29 cellular contexts compared by ENCODE assay signal in the genomic region with DNA sequence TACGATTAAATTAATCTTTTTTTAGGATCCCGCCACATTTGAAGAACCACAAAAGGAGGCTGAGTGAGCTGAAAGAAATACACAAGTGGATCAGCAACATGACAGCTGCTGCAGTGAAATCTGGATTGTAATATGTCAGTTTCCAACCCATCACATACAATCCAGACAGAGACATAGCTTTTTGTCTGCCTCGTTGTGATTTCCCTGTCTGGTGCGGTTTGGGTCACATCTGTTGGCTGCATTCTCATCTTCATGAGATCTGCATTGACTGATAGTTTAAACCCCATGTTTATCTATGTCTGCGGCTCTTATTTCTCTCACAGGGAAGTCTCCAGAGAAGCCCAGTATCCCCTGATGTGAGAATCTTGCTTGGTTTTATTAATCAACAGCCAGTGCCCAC.
A peak's percentile ranks its signal among the peaks of the same experiment; 100 is the strongest.
DNase-seq lines count a peak whose midpoint lies in the region; ATAC-seq and TF ChIP-seq lines count a peak whose summit lies in the region.
"Had no signal": no experiment of that assay in that cellular context is flagged by ENCODE, and none has a peak within 500 bp of the region (broad histone marks: within the 10 kb centered on the region; RNA-seq: fewer than 3 reads in every experiment).

No MANE protein-coding gene starts in this region.

- H3K27me3 ChIP-seq in neuronal stem cell (ENCODE audit: control insufficient read depth in 3 of 3, insufficient read depth in 3 of 3, low read depth in 1 of 3, low read length in 3 of 3) (no peaks in the 10 kb centered on the region), HAP-1 (ENCODE audit: low read depth) (no peaks in the 10 kb centered on the region), heart right ventricle (no peaks in the 10 kb centered on the region)
- H3K27me3 ChIP-seq in CD8-positive, alpha-beta memory T cell (ENCODE audit: insufficient read depth, low read length, poor library complexity, severe bottlenecking), result no peaks in the 10 kb centered on the region
- H3K27me3 ChIP-seq: adrenal gland, BE2C, colonic mucosa had no signal

- H4K8ac ChIP-seq in neuronal stem cell (ENCODE audit: low read depth, low read length), result no peak overlapping the region

- H3K9me3 ChIP-seq in neuronal stem cell (replicated peaks in 1 of 2; ENCODE audit: control insufficient read depth in 2 of 2, insufficient read depth in 1 of 2, low read depth in 1 of 2, low read length in 2 of 2) (no peaks in the 10 kb centered on the region), HAP-1 (no peaks in the 10 kb centered on the region), heart right ventricle (no peaks in the 10 kb centered on the region)
- no peaks in the 10 kb centered on the region for H3K9me3 ChIP-seq in CD8-positive, alpha-beta memory T cell (ENCODE audit: low read length)
- H3K9me3 ChIP-seq: adrenal gland, BE2C, colonic mucosa had no signal

- no CpG with 5 or more reads among the region's 5 CpGs for WGBS in neuronal stem cell (ENCODE audit: extremely low coverage in 2 of 2, insufficient read length in 2 of 2, insufficient replicate concordance in 1 of 2), 2 donors
- 68 to 71% methylated on average over 5 of the region's 5 CpGs for WGBS in heart right ventricle, 2 donors

- no peak overlapping the region for H2BK5ac ChIP-seq in neuronal stem cell (ENCODE audit: low read length)

- intact Hi-C loops in heart right ventricle (cut with DNase I), result no loop called here

- no peak overlapping the region for H2BK15ac ChIP-seq in neuronal stem cell (ENCODE audit: low read length)

- H3K4me3 Mint-ChIP-seq in CD8-positive, alpha-beta memory T cell, result no peak overlapping the region
- H3K4me3 Mint-ChIP-seq: activated CD8-positive, alpha-beta memory T cell treated with anti-CD3 and anti-CD28 coated beads, Interleukin-2, amount 10 ng/mL, durations not matched to agents 7 days and 5 days; activated T-cell treated with anti-CD3 and anti-CD28 coated beads, Interleukin-2, amount 50 U/mL, for 72 hours; memory B cell; WTC11 had no signal

- H3K23ac ChIP-seq in neuronal stem cell (ENCODE audit: low read depth, low read length, poor library complexity), result no peak overlapping the region

- no peak overlapping the region for H4K91ac ChIP-seq in neuronal stem cell (ENCODE audit: low read depth, low read length, poor library complexity)

- H3K4me3 ChIP-seq in fibroblast of villous mesenchyme (ENCODE audit: low read depth, low read length) (no peak overlapping the region), neuronal stem cell (ENCODE audit: low read length in 2 of 2) (no peak overlapping the region), HAP-1 (no peak overlapping the region), heart right ventricle (no peak overlapping the region)
- no peak overlapping the region for H3K4me3 ChIP-seq in CD8-positive, alpha-beta memory T cell (ENCODE audit: low read length)
- H3K4me3 ChIP-seq: adrenal gland, colonic mucosa, skin epidermis had no signal

- H3K4me1 ChIP-seq in neuronal stem cell (ENCODE audit: control insufficient read depth in 2 of 2, insufficient read depth in 1 of 2, low read depth in 1 of 2, low read length in 2 of 2) (peaks cover 5 to 18% of the 10 kb centered on the region in 2 donors), HAP-1 (peaks cover 15% of the 10 kb centered on the region), heart right ventricle (peaks cover 0 to 11% (median 3%) of the 10 kb centered on the region in 9 donors)
- H3K4me1 ChIP-seq in CD8-positive, alpha-beta memory T cell (ENCODE audit: insufficient read depth, low read length), result no peaks in the 10 kb centered on the region
- H3K4me1 ChIP-seq: adrenal gland, BE2C, colonic mucosa had no signal

- no peak overlapping the region for H2AK5ac ChIP-seq in neuronal stem cell (ENCODE audit: low read depth, low read length)

- no peaks in the 10 kb centered on the region for H3K36me3 Mint-ChIP-seq in CD8-positive, alpha-beta memory T cell
- H3K36me3 Mint-ChIP-seq: activated CD8-positive, alpha-beta memory T cell treated with anti-CD3 and anti-CD28 coated beads, Interleukin-2, amount 10 ng/mL, durations not matched to agents 7 days and 5 days; memory B cell; WTC11 had no signal

- no peak overlapping the region for H3K18ac ChIP-seq in neuronal stem cell (ENCODE audit: low read length)

- in situ Hi-C loops in HAP-1 (cut with MboI; ENCODE audit: low sequenced_read_pairs), result no loop called here

- H3K9me3 Mint-ChIP-seq in CD8-positive, alpha-beta memory T cell, result peaks cover 0 to 6% (median 0%) of the 10 kb centered on the region in 5 donors
- H3K9me3 Mint-ChIP-seq: memory B cell, WTC11 had no signal

- no peak overlapping the region for H2BK12ac ChIP-seq in neuronal stem cell (ENCODE audit: low read length)

- no peak overlapping the region for H3K9ac ChIP-seq in neuronal stem cell (ENCODE audit: low read depth, low read length, poor library complexity)

- H3K27me3 Mint-ChIP-seq in CD8-positive, alpha-beta memory T cell, result no peaks in the 10 kb centered on the region
- H3K27me3 Mint-ChIP-seq: activated CD8-positive, alpha-beta memory T cell treated with anti-CD3 and anti-CD28 coated beads, Interleukin-2, amount 10 ng/mL, durations not matched to agents 7 days and 5 days; memory B cell had no signal

- H3K79me1 ChIP-seq in neuronal stem cell (ENCODE audit: low read depth, low read length), result no peaks in the 10 kb centered on the region

- no peak for TF ChIP-seq CTCF in fibroblast of villous mesenchyme (IDR thresholded peaks at IDR 0.05; ENCODE audit: insufficient read depth, low read depth, low read length)
- TF ChIP-seq CTCF in heart right ventricle (IDR thresholded peaks at IDR 0.05), result no peak

- H3K36me3 ChIP-seq in neuronal stem cell (replicated peaks in 1 of 2; ENCODE audit: control insufficient read depth in 2 of 2, insufficient read depth in 2 of 2, low read length in 2 of 2), result no peaks in the 10 kb centered on the region
- no peaks in the 10 kb centered on the region for H3K36me3 ChIP-seq in HAP-1 (replicated peaks)
- H3K36me3 ChIP-seq in CD8-positive, alpha-beta memory T cell (ENCODE audit: insufficient read depth, low read length), result no peaks in the 10 kb centered on the region
- H3K36me3 ChIP-seq in heart right ventricle, result no peaks in the 10 kb centered on the region
- H3K36me3 ChIP-seq: adrenal gland, BE2C, colonic mucosa had no signal

- H2BK120ac ChIP-seq in neuronal stem cell (ENCODE audit: low read depth, low read length), result no peak overlapping the region

- H3K4me1 Mint-ChIP-seq in CD8-positive, alpha-beta memory T cell, result no peaks in the 10 kb centered on the region
- H3K4me1 Mint-ChIP-seq: activated CD8-positive, alpha-beta memory T cell treated with anti-CD3 and anti-CD28 coated beads, Interleukin-2, amount 10 ng/mL, durations not matched to agents 7 days and 5 days had no signal

- ATAC-seq in SK-N-SH treated with all-trans-retinoic acid at 6 μM for 48 hours, result no peak; the same call in 2 of the 3 replicates
- ATAC-seq in heart right ventricle, result no peak
- ATAC-seq: activated CD8-positive, alpha-beta memory T cell treated with anti-CD3 and anti-CD28 coated beads, Interleukin-2, amount 10 ng/mL, durations not matched to agents 7 days and 5 days; activated T-cell treated with anti-CD3 and anti-CD28 coated beads, Interleukin-2, amount 50 U/mL, for 72 hours; left colon; WTC11 had no signal

- H3K14ac ChIP-seq in neuronal stem cell (ENCODE audit: low read length), result no peak overlapping the region

- DNase-seq in NCI-H2227 treated with DMSO at 0.1 percent for 48 hours (lab: John Stamatoyannopoulos, UW), result peak; percentile 40
- peak; percentile 85 for DNase-seq in fibroblast of villous mesenchyme (ENCODE audit: low read depth)
- no peak for DNase-seq in neuronal stem cell (ENCODE audit: low spot score)
- DNase-seq in HAP-1 (ENCODE audit: low spot score in 2 of 2), result no peak
- no peak for DNase-seq in CD8-positive, alpha-beta memory T cell
- DNase-seq in heart right ventricle, result no peak
- no peak for DNase-seq in T-helper 2 cell
- DNase-seq: ACHN; activated CD8-positive, alpha-beta memory T cell treated with anti-CD3 and anti-CD28 coated beads, Interleukin-2, amount 10 ng/mL, durations not matched to agents 7 days and 5 days; activated naive CD4-positive, alpha-beta T cell; activated T-cell treated with anti-CD3 and anti-CD28 coated beads, Interleukin-2, amount 50 U/mL, for 72 hours; adrenal gland; BE2C; colonic mucosa; DMS153; effector memory CD4-positive, alpha-beta T cell; erythroblast; H7; left colon; NCI-H1048; NCI-H1694 treated with DMSO at 0.1 percent for 48 hours; NCI-H2171; NCI-H526 treated with DMSO at 0.1 percent for 48 hours; stimulated activated CD4-positive, alpha-beta T cell treated with anti-CD3 and anti-CD28 coated beads, Interleukin-2, amount 100 ng/mL, for 24 hours; trophoblast cell had no signal

- no peak overlapping the region for H3K27ac Mint-ChIP-seq in CD8-positive, alpha-beta memory T cell
- H3K27ac Mint-ChIP-seq: activated CD8-positive, alpha-beta memory T cell treated with anti-CD3 and anti-CD28 coated beads, Interleukin-2, amount 10 ng/mL, durations not matched to agents 7 days and 5 days; activated T-cell treated with anti-CD3 and anti-CD28 coated beads, Interleukin-2, amount 50 U/mL, for 72 hours; memory B cell; WTC11 had no signal

- H3K27ac ChIP-seq in neuronal stem cell (replicated peaks; ENCODE audit: low read length) (no peak overlapping the region), heart right ventricle (no peak overlapping the region)
- no peak overlapping the region for H3K27ac ChIP-seq in CD8-positive, alpha-beta memory T cell (ENCODE audit: low read depth, low read length)
- H3K27ac ChIP-seq: adrenal gland, colonic mucosa, skin epidermis had no signal

- CTCF ChIA-PET in CD8-positive, alpha-beta memory T cell (lab: Charles Lee), result no interaction called here

- POLR2A ChIA-PET in CD8-positive, alpha-beta memory T cell (lab: Charles Lee), result no interaction called here

- no peak overlapping the region for H3K4ac ChIP-seq in neuronal stem cell (ENCODE audit: low read length)

- H3K4me2 ChIP-seq in neuronal stem cell (ENCODE audit: insufficient read depth, low read length, poor library complexity, severe bottlenecking), result no peak overlapping the region

- peak overlapping the region; percentile 6 for H2AFZ ChIP-seq in neuronal stem cell (ENCODE audit: low read length)

TF ChIP-seq in SK-N-SH treated with all-trans-retinoic acid at 6 μM for 48 hours, 23 proteins besides CTCF, POLR2A, EP300 and RAD21:
- TF ChIP-seq RARB (CRISPR knock-in tag; IDR thresholded peaks at IDR 0.05), result no peak
- TF ChIP-seq TCF4 (CRISPR knock-in tag; IDR thresholded peaks at IDR 0.05; ENCODE audit: borderline replicate concordance), result 0 out of 2 replicates have a peak, but pooled peaks have one; percentile 17

Comparison
In these comparisons a context has a peak if more than half of its experiments do, and no peak if none do; other contexts are left out.
1. DNase-seq: peak in NCI-H2227 treated with DMSO at 0.1 percent for 48 hours (single experiment) and fibroblast of villous mesenchyme (single experiment); none in neuronal stem cell (single experiment), HAP-1 (0 of 2), CD8-positive, alpha-beta memory T cell (0 of 5), heart right ventricle (0 of 2) and T-helper 2 cell (0 of 5).